In the genomic region with DNA sequence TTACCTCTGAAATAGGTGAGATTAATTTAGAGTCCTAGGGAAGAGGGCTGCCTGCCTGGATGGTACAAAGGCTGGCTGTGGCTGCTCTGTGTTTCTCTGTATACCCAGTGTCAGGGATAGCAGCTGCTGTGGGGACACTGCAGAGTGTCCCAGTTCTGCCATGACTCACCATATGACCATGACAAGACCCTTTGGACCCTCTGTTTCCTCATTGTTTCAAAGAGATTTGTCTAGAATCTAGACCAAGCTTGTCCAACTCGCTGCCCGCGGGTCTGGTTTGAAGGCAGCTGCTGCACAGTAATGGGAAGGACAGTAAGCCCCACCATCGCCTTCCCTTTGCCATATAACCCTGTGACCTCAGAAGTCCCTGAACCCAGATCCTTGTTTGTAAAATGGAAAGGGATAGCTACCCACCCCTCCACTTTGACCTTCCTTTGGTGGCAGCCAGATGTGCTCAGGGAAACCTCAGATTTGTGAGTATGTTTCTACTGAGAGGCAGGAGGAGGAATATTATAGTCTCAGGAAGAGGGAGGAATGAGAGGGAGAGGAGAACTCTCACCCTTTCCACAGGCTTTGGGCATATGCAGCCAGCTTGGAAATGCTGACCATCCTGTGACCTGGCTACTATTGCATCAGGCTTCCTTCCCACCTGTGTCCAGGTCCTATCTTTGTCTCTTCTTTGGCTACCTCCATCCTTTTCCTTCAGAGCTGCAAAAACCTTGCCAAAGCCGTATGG, we compare ENCODE assay signal across 1 cellular context.
TF ChIP-seq lines count a peak whose summit lies in the region.

No MANE protein-coding gene starts in this region.

TF ChIP-seq in endothelial cell of umbilical vein, 7 proteins besides CTCF, POLR2A, EP300 and RAD21:
- TF ChIP-seq EZH2 (IDR thresholded peaks at IDR 0.05; ENCODE audit: borderline replicate concordance, low read depth, low read length, severe bottlenecking): no peak
- no peak for TF ChIP-seq POLR2AphosphoS5 (IDR thresholded peaks at IDR 0.05; ENCODE audit: insufficient read depth, low read depth, low read length)
- no peak for TF ChIP-seq MYC (IDR thresholded peaks at IDR 0.05; ENCODE audit: low read depth, low read length)
- TF ChIP-seq, protein P1, sequence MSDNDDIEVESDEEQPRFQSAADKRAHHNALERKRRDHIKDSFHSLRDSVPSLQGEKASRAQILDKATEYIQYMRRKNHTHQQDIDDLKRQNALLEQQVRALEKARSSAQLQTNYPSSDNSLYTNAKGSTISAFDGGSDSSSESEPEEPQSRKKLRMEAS (IDR thresholded peaks at IDR 0.05; ENCODE audit: insufficient read depth, insufficient read length): no peak
- no peak for TF ChIP-seq JUN (IDR thresholded peaks at IDR 0.05; ENCODE audit: borderline replicate concordance, insufficient read depth, insufficient read length, low read depth)
- no peak for TF ChIP-seq GATA2 (IDR thresholded peaks at IDR 0.05; ENCODE audit: insufficient read depth, insufficient read length, low read depth, low read length)
- no peak for TF ChIP-seq FOS (IDR thresholded peaks at IDR 0.05; ENCODE audit: borderline replicate concordance, insufficient read depth, low read length)
TF ChIP-seq in endothelial cell of umbilical vein: peak in this region for 0.
